2 cellular contexts compared by ENCODE assay signal in the genomic region with DNA sequence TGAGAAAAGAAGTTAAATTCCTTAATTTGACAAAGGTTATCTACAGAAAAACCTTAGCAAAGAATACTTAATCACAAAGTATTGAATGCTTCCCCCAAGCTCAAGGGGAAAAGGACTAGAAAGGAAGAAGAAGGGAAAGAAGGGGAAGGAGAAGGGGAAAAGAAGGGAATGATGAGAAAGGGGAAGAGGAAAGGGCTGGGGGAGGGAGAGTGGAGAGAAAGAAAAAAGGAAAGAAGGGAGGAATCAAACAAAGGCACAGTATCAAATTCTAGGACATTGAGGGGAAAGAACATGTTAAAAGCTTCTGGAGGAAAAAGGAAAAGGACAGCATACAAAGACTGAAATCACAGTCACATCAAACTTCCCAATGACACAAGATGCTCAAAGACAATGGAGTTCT.
TF ChIP-seq lines count a peak whose summit lies in the region.

No MANE protein-coding gene starts in this region.

TF ChIP-seq in GM23338, 12 proteins besides CTCF, POLR2A, EP300 and RAD21:
- TF ChIP-seq, protein P1, sequence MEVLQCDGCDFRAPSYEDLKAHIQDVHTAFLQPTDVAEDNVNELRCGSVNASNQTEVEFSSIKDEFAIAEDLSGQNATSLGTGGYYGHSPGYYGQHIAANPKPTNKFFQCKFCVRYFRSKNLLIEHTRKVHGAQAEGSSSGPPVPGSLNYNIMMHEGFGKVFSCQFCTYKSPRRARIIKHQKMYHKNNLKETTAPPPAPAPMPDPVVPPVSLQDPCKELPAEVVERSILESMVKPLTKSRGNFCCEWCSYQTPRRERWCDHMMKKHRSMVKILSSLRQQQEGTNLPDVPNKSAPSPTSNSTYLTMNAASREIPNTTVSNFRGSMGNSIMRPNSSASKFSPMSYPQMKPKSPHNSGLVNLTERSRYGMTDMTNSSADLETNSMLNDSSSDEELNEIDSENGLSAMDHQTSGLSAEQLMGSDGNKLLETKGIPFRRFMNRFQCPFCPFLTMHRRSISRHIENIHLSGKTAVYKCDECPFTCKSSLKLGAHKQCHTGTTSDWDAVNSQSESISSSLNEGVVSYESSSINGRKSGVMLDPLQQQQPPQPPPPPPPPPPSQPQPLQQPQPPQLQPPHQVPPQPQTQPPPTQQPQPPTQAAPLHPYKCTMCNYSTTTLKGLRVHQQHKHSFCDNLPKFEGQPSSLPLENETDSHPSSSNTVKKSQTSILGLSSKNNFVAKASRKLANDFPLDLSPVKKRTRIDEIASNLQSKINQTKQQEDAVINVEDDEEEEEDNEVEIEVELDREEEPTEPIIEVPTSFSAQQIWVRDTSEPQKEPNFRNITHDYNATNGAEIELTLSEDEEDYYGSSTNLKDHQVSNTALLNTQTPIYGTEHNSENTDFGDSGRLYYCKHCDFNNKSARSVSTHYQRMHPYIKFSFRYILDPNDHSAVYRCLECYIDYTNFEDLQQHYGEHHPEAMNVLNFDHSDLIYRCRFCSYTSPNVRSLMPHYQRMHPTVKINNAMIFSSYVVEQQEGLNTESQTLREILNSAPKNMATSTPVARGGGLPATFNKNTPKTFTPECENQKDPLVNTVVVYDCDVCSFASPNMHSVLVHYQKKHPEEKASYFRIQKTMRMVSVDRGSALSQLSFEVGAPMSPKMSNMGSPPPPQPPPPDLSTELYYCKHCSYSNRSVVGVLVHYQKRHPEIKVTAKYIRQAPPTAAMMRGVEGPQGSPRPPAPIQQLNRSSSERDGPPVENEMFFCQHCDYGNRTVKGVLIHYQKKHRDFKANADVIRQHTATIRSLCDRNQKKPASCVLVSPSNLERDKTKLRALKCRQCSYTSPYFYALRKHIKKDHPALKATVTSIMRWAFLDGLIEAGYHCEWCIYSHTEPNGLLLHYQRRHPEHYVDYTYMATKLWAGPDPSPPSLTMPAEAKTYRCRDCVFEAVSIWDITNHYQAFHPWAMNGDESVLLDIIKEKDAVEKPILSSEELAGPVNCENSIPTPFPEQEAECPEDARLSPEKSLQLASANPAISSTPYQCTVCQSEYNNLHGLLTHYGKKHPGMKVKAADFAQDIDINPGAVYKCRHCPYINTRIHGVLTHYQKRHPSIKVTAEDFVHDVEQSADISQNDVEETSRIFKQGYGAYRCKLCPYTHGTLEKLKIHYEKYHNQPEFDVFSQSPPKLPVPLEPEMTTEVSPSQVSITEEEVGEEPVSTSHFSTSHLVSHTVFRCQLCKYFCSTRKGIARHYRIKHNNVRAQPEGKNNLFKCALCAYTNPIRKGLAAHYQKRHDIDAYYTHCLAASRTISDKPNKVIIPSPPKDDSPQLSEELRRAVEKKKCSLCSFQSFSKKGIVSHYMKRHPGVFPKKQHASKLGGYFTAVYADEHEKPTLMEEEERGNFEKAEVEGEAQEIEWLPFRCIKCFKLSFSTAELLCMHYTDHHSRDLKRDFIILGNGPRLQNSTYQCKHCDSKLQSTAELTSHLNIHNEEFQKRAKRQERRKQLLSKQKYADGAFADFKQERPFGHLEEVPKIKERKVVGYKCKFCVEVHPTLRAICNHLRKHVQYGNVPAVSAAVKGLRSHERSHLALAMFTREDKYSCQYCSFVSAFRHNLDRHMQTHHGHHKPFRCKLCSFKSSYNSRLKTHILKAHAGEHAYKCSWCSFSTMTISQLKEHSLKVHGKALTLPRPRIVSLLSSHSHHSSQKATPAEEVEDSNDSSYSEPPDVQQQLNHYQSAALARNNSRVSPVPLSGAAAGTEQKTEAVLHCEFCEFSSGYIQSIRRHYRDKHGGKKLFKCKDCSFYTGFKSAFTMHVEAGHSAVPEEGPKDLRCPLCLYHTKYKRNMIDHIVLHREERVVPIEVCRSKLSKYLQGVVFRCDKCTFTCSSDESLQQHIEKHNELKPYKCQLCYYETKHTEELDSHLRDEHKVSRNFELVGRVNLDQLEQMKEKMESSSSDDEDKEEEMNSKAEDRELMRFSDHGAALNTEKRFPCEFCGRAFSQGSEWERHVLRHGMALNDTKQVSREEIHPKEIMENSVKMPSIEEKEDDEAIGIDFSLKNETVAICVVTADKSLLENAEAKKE (CRISPR knock-in tag; IDR thresholded peaks at IDR 0.05): no peak
- TF ChIP-seq ZNF114 (CRISPR knock-in tag; IDR thresholded peaks at IDR 0.05): no peak
- no peak for TF ChIP-seq POLR2AphosphoS5 (IDR thresholded peaks at IDR 0.05; ENCODE audit: low read depth)
- TF ChIP-seq, protein P2, sequence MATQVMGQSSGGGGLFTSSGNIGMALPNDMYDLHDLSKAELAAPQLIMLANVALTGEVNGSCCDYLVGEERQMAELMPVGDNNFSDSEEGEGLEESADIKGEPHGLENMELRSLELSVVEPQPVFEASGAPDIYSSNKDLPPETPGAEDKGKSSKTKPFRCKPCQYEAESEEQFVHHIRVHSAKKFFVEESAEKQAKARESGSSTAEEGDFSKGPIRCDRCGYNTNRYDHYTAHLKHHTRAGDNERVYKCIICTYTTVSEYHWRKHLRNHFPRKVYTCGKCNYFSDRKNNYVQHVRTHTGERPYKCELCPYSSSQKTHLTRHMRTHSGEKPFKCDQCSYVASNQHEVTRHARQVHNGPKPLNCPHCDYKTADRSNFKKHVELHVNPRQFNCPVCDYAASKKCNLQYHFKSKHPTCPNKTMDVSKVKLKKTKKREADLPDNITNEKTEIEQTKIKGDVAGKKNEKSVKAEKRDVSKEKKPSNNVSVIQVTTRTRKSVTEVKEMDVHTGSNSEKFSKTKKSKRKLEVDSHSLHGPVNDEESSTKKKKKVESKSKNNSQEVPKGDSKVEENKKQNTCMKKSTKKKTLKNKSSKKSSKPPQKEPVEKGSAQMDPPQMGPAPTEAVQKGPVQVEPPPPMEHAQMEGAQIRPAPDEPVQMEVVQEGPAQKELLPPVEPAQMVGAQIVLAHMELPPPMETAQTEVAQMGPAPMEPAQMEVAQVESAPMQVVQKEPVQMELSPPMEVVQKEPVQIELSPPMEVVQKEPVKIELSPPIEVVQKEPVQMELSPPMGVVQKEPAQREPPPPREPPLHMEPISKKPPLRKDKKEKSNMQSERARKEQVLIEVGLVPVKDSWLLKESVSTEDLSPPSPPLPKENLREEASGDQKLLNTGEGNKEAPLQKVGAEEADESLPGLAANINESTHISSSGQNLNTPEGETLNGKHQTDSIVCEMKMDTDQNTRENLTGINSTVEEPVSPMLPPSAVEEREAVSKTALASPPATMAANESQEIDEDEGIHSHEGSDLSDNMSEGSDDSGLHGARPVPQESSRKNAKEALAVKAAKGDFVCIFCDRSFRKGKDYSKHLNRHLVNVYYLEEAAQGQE (IDR thresholded peaks at IDR 0.05; ENCODE audit: unreplicated experiment): no peak
- no peak for TF ChIP-seq ZNF331 (CRISPR knock-in tag; IDR thresholded peaks at IDR 0.05; ENCODE audit: low read depth)
- TF ChIP-seq NANOG (IDR thresholded peaks at IDR 0.05; ENCODE audit: borderline replicate concordance): no peak
- no peak for TF ChIP-seq JUNB (IDR thresholded peaks at IDR 0.05; ENCODE audit: unreplicated experiment)
- TF ChIP-seq EZH2phosphoT487 (IDR thresholded peaks at IDR 0.05; ENCODE audit: unreplicated experiment): no peak
- TF ChIP-seq, protein P3, sequence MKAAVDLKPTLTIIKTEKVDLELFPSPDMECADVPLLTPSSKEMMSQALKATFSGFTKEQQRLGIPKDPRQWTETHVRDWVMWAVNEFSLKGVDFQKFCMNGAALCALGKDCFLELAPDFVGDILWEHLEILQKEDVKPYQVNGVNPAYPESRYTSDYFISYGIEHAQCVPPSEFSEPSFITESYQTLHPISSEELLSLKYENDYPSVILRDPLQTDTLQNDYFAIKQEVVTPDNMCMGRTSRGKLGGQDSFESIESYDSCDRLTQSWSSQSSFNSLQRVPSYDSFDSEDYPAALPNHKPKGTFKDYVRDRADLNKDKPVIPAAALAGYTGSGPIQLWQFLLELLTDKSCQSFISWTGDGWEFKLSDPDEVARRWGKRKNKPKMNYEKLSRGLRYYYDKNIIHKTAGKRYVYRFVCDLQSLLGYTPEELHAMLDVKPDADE (IDR thresholded peaks at IDR 0.05): no peak
TF ChIP-seq in GM23338: peak in this region for 0.

TF ChIP-seq in WTC11, 78 proteins besides CTCF, POLR2A, EP300 and RAD21 (continued from another document):
- TF ChIP-seq, protein P4, sequence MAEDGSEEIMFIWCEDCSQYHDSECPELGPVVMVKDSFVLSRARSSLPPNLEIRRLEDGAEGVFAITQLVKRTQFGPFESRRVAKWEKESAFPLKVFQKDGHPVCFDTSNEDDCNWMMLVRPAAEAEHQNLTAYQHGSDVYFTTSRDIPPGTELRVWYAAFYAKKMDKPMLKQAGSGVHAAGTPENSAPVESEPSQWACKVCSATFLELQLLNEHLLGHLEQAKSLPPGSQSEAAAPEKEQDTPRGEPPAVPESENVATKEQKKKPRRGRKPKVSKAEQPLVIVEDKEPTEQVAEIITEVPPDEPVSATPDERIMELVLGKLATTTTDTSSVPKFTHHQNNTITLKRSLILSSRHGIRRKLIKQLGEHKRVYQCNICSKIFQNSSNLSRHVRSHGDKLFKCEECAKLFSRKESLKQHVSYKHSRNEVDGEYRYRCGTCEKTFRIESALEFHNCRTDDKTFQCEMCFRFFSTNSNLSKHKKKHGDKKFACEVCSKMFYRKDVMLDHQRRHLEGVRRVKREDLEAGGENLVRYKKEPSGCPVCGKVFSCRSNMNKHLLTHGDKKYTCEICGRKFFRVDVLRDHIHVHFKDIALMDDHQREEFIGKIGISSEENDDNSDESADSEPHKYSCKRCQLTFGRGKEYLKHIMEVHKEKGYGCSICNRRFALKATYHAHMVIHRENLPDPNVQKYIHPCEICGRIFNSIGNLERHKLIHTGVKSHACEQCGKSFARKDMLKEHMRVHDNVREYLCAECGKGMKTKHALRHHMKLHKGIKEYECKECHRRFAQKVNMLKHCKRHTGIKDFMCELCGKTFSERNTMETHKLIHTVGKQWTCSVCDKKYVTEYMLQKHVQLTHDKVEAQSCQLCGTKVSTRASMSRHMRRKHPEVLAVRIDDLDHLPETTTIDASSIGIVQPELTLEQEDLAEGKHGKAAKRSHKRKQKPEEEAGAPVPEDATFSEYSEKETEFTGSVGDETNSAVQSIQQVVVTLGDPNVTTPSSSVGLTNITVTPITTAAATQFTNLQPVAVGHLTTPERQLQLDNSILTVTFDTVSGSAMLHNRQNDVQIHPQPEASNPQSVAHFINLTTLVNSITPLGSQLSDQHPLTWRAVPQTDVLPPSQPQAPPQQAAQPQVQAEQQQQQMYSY (CRISPR knock-in tag; IDR thresholded peaks at IDR 0.05): no peak
- TF ChIP-seq, protein P5, sequence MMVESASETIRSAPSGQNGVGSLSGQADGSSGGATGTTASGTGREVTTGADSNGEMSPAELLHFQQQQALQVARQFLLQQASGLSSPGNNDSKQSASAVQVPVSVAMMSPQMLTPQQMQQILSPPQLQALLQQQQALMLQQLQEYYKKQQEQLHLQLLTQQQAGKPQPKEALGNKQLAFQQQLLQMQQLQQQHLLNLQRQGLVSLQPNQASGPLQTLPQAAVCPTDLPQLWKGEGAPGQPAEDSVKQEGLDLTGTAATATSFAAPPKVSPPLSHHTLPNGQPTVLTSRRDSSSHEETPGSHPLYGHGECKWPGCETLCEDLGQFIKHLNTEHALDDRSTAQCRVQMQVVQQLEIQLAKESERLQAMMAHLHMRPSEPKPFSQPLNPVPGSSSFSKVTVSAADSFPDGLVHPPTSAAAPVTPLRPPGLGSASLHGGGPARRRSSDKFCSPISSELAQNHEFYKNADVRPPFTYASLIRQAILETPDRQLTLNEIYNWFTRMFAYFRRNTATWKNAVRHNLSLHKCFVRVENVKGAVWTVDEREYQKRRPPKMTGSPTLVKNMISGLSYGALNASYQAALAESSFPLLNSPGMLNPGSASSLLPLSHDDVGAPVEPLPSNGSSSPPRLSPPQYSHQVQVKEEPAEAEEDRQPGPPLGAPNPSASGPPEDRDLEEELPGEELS (CRISPR knock-in tag; IDR thresholded peaks at IDR 0.05): no peak
- TF ChIP-seq, protein P6, sequence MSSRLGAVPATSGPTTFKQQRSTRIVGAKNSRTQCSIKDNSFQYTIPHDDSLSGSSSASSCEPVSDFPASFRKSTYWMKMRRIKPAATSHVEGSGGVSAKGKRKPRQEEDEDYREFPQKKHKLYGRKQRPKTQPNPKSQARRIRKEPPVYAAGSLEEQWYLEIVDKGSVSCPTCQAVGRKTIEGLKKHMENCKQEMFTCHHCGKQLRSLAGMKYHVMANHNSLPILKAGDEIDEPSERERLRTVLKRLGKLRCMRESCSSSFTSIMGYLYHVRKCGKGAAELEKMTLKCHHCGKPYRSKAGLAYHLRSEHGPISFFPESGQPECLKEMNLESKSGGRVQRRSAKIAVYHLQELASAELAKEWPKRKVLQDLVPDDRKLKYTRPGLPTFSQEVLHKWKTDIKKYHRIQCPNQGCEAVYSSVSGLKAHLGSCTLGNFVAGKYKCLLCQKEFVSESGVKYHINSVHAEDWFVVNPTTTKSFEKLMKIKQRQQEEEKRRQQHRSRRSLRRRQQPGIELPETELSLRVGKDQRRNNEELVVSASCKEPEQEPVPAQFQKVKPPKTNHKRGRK (CRISPR knock-in tag; IDR thresholded peaks at IDR 0.05; ENCODE audit: borderline replicate concordance): no peak
- TF ChIP-seq, protein P7, sequence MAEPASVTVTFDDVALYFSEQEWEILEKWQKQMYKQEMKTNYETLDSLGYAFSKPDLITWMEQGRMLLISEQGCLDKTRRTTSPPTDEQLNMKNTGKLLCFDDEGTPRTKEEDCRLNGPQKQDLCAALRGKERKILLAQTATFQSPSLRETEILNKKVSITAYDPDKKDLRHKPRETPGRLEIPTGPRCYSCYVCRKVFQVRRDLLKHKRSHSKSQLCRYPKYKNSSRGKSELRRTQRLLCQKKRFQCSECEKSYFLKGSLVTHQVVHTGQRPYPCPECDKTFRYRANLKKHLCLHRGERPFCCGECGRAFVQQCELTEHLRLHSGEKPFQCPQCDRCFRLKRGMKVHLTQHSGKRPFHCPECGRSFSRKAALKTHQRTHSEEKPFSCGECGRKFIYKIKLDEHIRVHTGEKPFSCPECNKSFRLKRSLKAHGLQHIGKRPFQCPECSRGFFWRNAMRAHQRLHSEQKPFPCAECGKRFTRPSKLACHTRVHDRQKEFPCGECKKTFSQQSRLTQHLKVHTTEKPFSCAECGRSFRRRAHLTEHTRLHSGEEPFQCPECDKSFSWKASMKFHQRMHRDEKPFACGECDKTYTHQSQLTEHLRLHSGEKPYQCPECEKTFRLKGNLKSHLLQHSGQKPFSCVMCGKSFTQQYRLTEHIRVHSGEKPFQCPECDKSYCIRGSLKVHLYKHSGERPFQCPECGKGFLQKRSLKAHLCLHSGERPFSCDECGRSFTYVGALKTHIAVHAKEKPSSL (CRISPR knock-in tag; conservative IDR thresholded peaks at IDR 0.05): no peak
